In genomic region chr1:38493306-38493705, GRCh38 we compare ENCODE assay signal across 7 cellular contexts.
DNase-seq lines count a peak whose midpoint lies in the region; ATAC-seq, FAIRE-seq and TF ChIP-seq lines count a peak whose summit lies in the region.
"Not testable (repeated sequence)": the region's sequence is repeated elsewhere in the genome, so short reads cannot be mapped to it uniquely, and the experiment has no call there.

No MANE protein-coding gene starts in this region.

- not testable (repeated sequence) for H3K36me3 ChIP-seq in K562 (ENCODE audit: control insufficient read depth, insufficient read depth, low read length); neutrophil

- not testable (repeated sequence) for TF ChIP-seq RAD21 in K562 (CRISPR knock-in tag; conservative IDR thresholded peaks at IDR 0.05 in 1 of 2, IDR thresholded peaks at IDR 0.05 in 1 of 2)

- not testable (repeated sequence) for TF ChIP-seq EP300 in K562 (IDR thresholded peaks at IDR 0.05; ENCODE audit: low read length)

- H3K9me3 ChIP-seq in K562 (replicated peaks; ENCODE audit: control insufficient read depth, insufficient read depth, low read depth, low read length); neutrophil: not testable (repeated sequence)

- BruUV-seq in K562 (replicated peaks; lab: Mats Ljungman, UMichigan), result not testable (repeated sequence)

- ATAC-seq in K562, result not testable (repeated sequence)

- H3K9ac ChIP-seq in K562 (ENCODE audit: insufficient read depth in 1 of 2, low read depth in 2 of 2, low read length in 2 of 2), result not testable (repeated sequence)

- not testable (repeated sequence) for H3K27ac ChIP-seq in K562 (ENCODE audit: extremely low read depth, low read depth, low read length)
- peak overlapping the region; percentile 84 for H3K27ac ChIP-seq in neutrophil

- not testable (repeated sequence) for H3K27me3 ChIP-seq in K562 (ENCODE audit: control insufficient read depth in 2 of 2, insufficient read depth in 2 of 2, low read length in 2 of 2); neutrophil

- DNase-seq in AML-193 (lab: John Stamatoyannopoulos, UW) (peak; percentile 51 to 65), MV-4-11 (lab: John Stamatoyannopoulos, UW) (peak; percentile 62), NOMO-1 treated with dmso at 0.1 percent for 144 hours (lab: John Stamatoyannopoulos, UW; ENCODE audit: unreplicated experiment) (peak; percentile 35), SKM-1 treated with dmso at 0.1 percent for 144 hours (lab: John Stamatoyannopoulos, UW; ENCODE audit: unreplicated experiment) (peak; percentile 12)
- DNase-seq in GM12891 (ENCODE audit: insufficient read length, low spot score); K562 (ENCODE audit: extremely low read depth in 1 of 4, low spot score in 3 of 4): not testable (repeated sequence)

- H3K79me2 ChIP-seq in K562 (ENCODE audit: control insufficient read depth, insufficient read depth, low read length), result not testable (repeated sequence)

- not testable (repeated sequence) for TF ChIP-seq POLR2A in GM12891 (IDR thresholded peaks at IDR 0.05; ENCODE audit: low read depth, low read length); K562 (conservative IDR thresholded peaks at IDR 0.05)

- not testable (repeated sequence) for H3K4me3 ChIP-seq in K562
- H3K4me3 ChIP-seq in neutrophil (ENCODE audit: low read depth in 1 of 2, low read length in 1 of 2), result peak overlapping the region; percentile 7 to 42

- 7% methylated on average over 3 of the region's 3 CpGs for WGBS in K562 (ENCODE audit: insufficient coverage, low coverage, missing lambda C conversion rate)

- POLR2A ChIA-PET in K562 (lab: Yijun Ruan, JAX), result interaction anchor here (0.6 kb wide), 2 partner anchors 10 to 1440 kb away, joined by 4 read pairs; no protein-coding TSS in a partner anchor

- not testable (repeated sequence) for TF ChIP-seq CTCF in K562 (IDR thresholded peaks at IDR 0.05 in 2 of 3, conservative IDR thresholded peaks at IDR 0.05 in 1 of 3; ENCODE audit: insufficient read depth in 2 of 3, low read depth in 1 of 3, low read length in 3 of 3); neutrophil (IDR thresholded peaks at IDR 0.05)

- intact Hi-C loops in K562 (cut with micrococcal nuclease), result not testable (repeated sequence)

- not testable (repeated sequence) for H4K20me1 ChIP-seq in K562 (replicated peaks; ENCODE audit: control insufficient read depth, insufficient read depth, low read length)

- H3K4me2 ChIP-seq in K562 (ENCODE audit: insufficient read depth, low read length), result not testable (repeated sequence)

- not testable (repeated sequence) for H3K4me1 ChIP-seq in K562 (replicated peaks in 1 of 2; ENCODE audit: control insufficient read depth in 2 of 2, insufficient read depth in 2 of 2, low read length in 2 of 2)
- peaks cover 22% of the 10 kb centered on the region in 2 experiments for H3K4me1 ChIP-seq in neutrophil (ENCODE audit: control insufficient read depth in 1 of 2, insufficient read depth in 1 of 2, low read depth in 1 of 2, low read length in 1 of 2)

- not testable (repeated sequence) for H3K9me1 ChIP-seq in K562 (ENCODE audit: control insufficient read depth, insufficient read depth, low read length)

- in situ Hi-C loops in K562 (cut with MboI), result not testable (repeated sequence)

- not testable (repeated sequence) for H2AFZ ChIP-seq in K562 (ENCODE audit: low read depth, low read length)

- FAIRE-seq in GM12891 (lab: Jason Lieb, UNC), result peak; percentile 38
- FAIRE-seq in K562 (lab: Jason Lieb, UNC), result not testable (repeated sequence)

- CTCF ChIA-PET in K562 (lab: Yijun Ruan, JAX; ENCODE audit: low intra/inter-chr PET ratio), result not testable (repeated sequence)

TF ChIP-seq in GM12891, 5 proteins besides CTCF, POLR2A, EP300 and RAD21:
- TF ChIP-seq SPI1 (IDR thresholded peaks at IDR 0.05; ENCODE audit: low read depth, low read length), result peak; percentile 48

TF ChIP-seq in K562, 482 proteins besides CTCF, POLR2A, EP300 and RAD21:
- 0 out of 2 replicates have a peak, but pooled peaks have one; percentile 18 for TF ChIP-seq SPI1 (IDR thresholded peaks at IDR 0.05; ENCODE audit: borderline replicate concordance, low read depth, low read length)
- peak; percentile 71; the same call in 1 of the 2 replicates for TF ChIP-seq CHD2 (IDR thresholded peaks at IDR 0.05; ENCODE audit: low read depth, low read length)
